In the genomic region with DNA sequence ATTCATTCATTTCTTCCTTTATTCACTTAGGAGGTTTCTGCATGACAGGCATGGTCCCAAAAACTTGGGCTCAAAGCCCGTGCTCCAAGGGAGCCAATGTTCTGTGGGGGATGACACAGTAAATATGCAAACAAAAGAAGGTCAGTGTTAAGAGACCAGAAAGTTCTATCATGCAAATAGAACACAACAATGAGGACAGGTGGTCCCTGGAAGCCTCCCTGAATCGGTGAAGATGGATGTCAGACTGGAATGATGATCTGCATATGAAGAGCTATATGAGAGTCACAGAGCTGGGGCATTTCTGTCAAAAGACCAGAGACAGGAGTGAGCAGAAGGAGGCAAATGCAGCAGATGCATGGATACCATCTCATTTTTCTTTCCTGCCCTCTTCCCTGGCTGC, we compare ENCODE assay signal across 21 cellular contexts.
"Had no signal": no experiment of that assay in that cellular context is flagged by ENCODE, and none has a peak within 500 bp of the region (broad histone marks: within the 10 kb centered on the region; RNA-seq: fewer than 3 reads in every experiment).

No MANE protein-coding gene starts in this region.

- H3K27me3 ChIP-seq: colonic mucosa, neutrophil, pancreas, right atrium auricular region, spleen, testis had no signal

- H3K4me3 Mint-ChIP-seq: activated CD4-positive, alpha-beta T cell treated with anti-CD3 and anti-CD28 coated beads for 36 hours; activated naive CD8-positive, alpha-beta T cell treated with anti-CD3 and anti-CD28 coated beads, Interleukin-2, amount 10 ng/mL, durations not matched to agents 7 days and 5 days; activated T-cell treated with anti-CD3 and anti-CD28 coated beads, Interleukin-2, amount 50 U/mL, for 24 hours; effector memory CD8-positive, alpha-beta T cell; memory B cell; natural killer cell treated with Interleukin-12 subunit alpha and Interleukin-12 subunit beta and Interleukin-15 and Interleukin-18, amount 100 ng/mL, for 72 hours; type B pancreatic cell had no signal

- FAIRE-seq: pancreas, TTC549 had no signal

- H3K36me3 Mint-ChIP-seq: activated naive CD8-positive, alpha-beta T cell treated with anti-CD3 and anti-CD28 coated beads, Interleukin-2, amount 10 ng/mL, durations not matched to agents 7 days and 5 days; memory B cell; natural killer cell treated with Interleukin-12 subunit alpha and Interleukin-12 subunit beta and Interleukin-15 and Interleukin-18, amount 100 ng/mL, for 72 hours; type B pancreatic cell had no signal

- H3K9me3 Mint-ChIP-seq: activated naive CD8-positive, alpha-beta T cell treated with anti-CD3 and anti-CD28 coated beads, Interleukin-2, amount 10 ng/mL, durations not matched to agents 7 days and 5 days; activated T-cell treated with anti-CD3 and anti-CD28 coated beads, Interleukin-2, amount 50 U/mL, for 24 hours; activated T-helper 2 cell treated with anti-CD3 and anti-CD28 coated beads, Interferon-gamma antibody, Interleukin-2, Interleukin-4, amounts not matched to agents 10 μg/mL and 5 μg/mL and 100 μg/mL, durations not matched to agents 14 hours and 24 hours and 36 hours; effector memory CD8-positive, alpha-beta T cell; natural killer cell treated with Interleukin-12 subunit alpha and Interleukin-12 subunit beta and Interleukin-15 and Interleukin-18, amount 100 ng/mL, for 72 hours; type B pancreatic cell had no signal

- H3K9me3 ChIP-seq: colonic mucosa, neutrophil, pancreas, psoas muscle, right atrium auricular region, spleen, testis had no signal

- H3K27ac Mint-ChIP-seq: activated CD4-positive, alpha-beta T cell treated with anti-CD3 and anti-CD28 coated beads for 36 hours; activated naive CD8-positive, alpha-beta T cell treated with anti-CD3 and anti-CD28 coated beads, Interleukin-2, amount 10 ng/mL, durations not matched to agents 7 days and 5 days; activated T-cell treated with anti-CD3 and anti-CD28 coated beads, Interleukin-2, amount 50 U/mL, for 24 hours; activated T-helper 2 cell treated with anti-CD3 and anti-CD28 coated beads, Interferon-gamma antibody, Interleukin-2, Interleukin-4, amounts not matched to agents 10 μg/mL and 5 μg/mL and 100 μg/mL, durations not matched to agents 14 hours and 24 hours and 36 hours; effector memory CD8-positive, alpha-beta T cell; memory B cell; natural killer cell treated with Interleukin-12 subunit alpha and Interleukin-12 subunit beta and Interleukin-15 and Interleukin-18, amount 100 ng/mL, for 72 hours; type B pancreatic cell had no signal

- H3K4me1 Mint-ChIP-seq: memory B cell had no signal

- H3K4me1 ChIP-seq: colonic mucosa, pancreas, psoas muscle, right atrium auricular region, spleen had no signal

- ATAC-seq: effector memory CD8-positive, alpha-beta T cell; psoas muscle had no signal

- H3K27ac ChIP-seq: colonic mucosa, dorsolateral prefrontal cortex, pancreas, psoas muscle, right atrium auricular region, spleen, testis had no signal

- H3K4me3 ChIP-seq: colonic mucosa, dorsolateral prefrontal cortex, pancreas, psoas muscle, right atrium auricular region, spleen, testis had no signal

- H3K27me3 Mint-ChIP-seq: activated naive CD8-positive, alpha-beta T cell treated with anti-CD3 and anti-CD28 coated beads, Interleukin-2, amount 10 ng/mL, durations not matched to agents 7 days and 5 days had no signal

- DNase-seq: activated CD4-positive, alpha-beta T cell treated with anti-CD3 and anti-CD28 coated beads, Interleukin-2, amount 50 U/mL, for 4 hours; activated CD8-positive, alpha-beta memory T cell treated with anti-CD3 and anti-CD28 coated beads, Interleukin-2, amount 50 U/mL, for 4 hours; activated naive CD4-positive, alpha-beta T cell; effector memory CD8-positive, alpha-beta T cell; spleen; stimulated activated naive CD4-positive, alpha-beta T cell had no signal

- H3K36me3 ChIP-seq: colonic mucosa, pancreas, right atrium auricular region had no signal
